In genomic region chr17:21287703-21288449, GRCh38 we compare ENCODE assay signal across 1 cellular context.
A peak's percentile ranks its signal among the peaks of the same experiment; 100 is the strongest.
TF ChIP-seq lines count a peak whose summit lies in the region.

No MANE protein-coding gene starts in this region.

TF ChIP-seq in HepG2, 621 proteins besides CTCF, POLR2A, EP300 and RAD21 (continued from another document and continues in another):
- TF ChIP-seq PAXIP1 (CRISPR knock-in tag; conservative IDR thresholded peaks at IDR 0.05), result peak; percentile 94
- TF ChIP-seq ZNF225 (CRISPR knock-in tag; IDR thresholded peaks at IDR 0.05), result no peak
- TF ChIP-seq ZNF619 (CRISPR knock-in tag; IDR thresholded peaks at IDR 0.05), result no peak
- TF ChIP-seq AKNA (CRISPR knock-in tag; IDR thresholded peaks at IDR 0.05; ENCODE audit: borderline replicate concordance), result no peak
- peak; percentile 6; the same call in 1 of the 2 replicates for TF ChIP-seq ZNF501 (CRISPR knock-in tag; IDR thresholded peaks at IDR 0.05)
- no peak for TF ChIP-seq ZNF724P (CRISPR knock-in tag; IDR thresholded peaks at IDR 0.05; ENCODE audit: borderline replicate concordance)
- TF ChIP-seq BATF2 (CRISPR knock-in tag; IDR thresholded peaks at IDR 0.05), result no peak
- peak; percentile 64 for TF ChIP-seq ARID5B (CRISPR knock-in tag; IDR thresholded peaks at IDR 0.05)
- TF ChIP-seq HDAC2 (CRISPR knock-in tag; IDR thresholded peaks at IDR 0.05), result peak; percentile 80; the same call in 1 of the 2 replicates
- TF ChIP-seq DMAP1 (CRISPR knock-in tag; IDR thresholded peaks at IDR 0.05), result peak; percentile 69; the same call in 1 of the 2 replicates
- no peak for TF ChIP-seq ISX (CRISPR knock-in tag; conservative IDR thresholded peaks at IDR 0.05)
- peak; percentile 95 for TF ChIP-seq ZNF687 (CRISPR knock-in tag; IDR thresholded peaks at IDR 0.05)
- no peak for TF ChIP-seq ZBTB44 (CRISPR knock-in tag; IDR thresholded peaks at IDR 0.05)
- no peak; the same call in 1 of the 2 replicates for TF ChIP-seq HBP1 (CRISPR knock-in tag; IDR thresholded peaks at IDR 0.05; ENCODE audit: low read depth)
- TF ChIP-seq ZBTB26 (CRISPR knock-in tag; IDR thresholded peaks at IDR 0.05; ENCODE audit: borderline replicate concordance), result no peak
- TF ChIP-seq MNT (IDR thresholded peaks at IDR 0.05), result peak; percentile 63
